Comparison of ENCODE assay signal across 20 cellular contexts in the genomic region with DNA sequence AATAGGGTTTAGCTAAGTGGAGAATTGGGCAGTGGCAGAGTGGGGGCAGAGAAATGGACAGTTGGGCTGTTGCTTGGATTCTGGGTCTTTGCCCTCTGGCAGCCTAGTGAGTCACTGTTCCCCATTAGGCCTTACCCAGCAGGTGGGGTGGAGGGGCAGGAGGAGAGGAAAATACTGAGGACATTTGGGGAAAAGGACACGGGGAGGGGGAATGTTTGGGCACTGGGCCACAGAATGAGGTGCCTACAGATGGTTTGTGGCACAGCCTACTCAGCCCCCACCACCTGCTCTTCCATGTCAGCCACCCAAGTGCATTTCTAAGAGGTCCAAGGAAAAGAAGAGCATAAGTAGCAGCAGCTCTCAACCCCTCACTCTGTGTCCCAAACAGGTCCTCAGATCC.
"Had no signal": no experiment of that assay in that cellular context is flagged by ENCODE, and none has a peak within 500 bp of the region (broad histone marks: within the 10 kb centered on the region; RNA-seq: fewer than 3 reads in every experiment).

No MANE protein-coding gene starts in this region.

- H3K4me1 ChIP-seq: heart left ventricle, psoas muscle, right lobe of liver, spleen had no signal

- H3K4me3 ChIP-seq: coronary artery, heart left ventricle, lung, psoas muscle, right lobe of liver, spleen had no signal

- H3K9me3 Mint-ChIP-seq: naive thymus-derived CD4-positive, alpha-beta T cell had no signal

- H3K27me3 Mint-ChIP-seq: naive thymus-derived CD4-positive, alpha-beta T cell had no signal

- H3K27me3 ChIP-seq: neutrophil, right lobe of liver had no signal

- H3K4me3 Mint-ChIP-seq: endodermal cell; naive thymus-derived CD4-positive, alpha-beta T cell had no signal

- H3K36me3 ChIP-seq: heart left ventricle, neutrophil, right lobe of liver, spleen had no signal

- H3K27ac Mint-ChIP-seq: endodermal cell; naive thymus-derived CD4-positive, alpha-beta T cell had no signal

- H3K36me3 Mint-ChIP-seq: naive thymus-derived CD4-positive, alpha-beta T cell had no signal

- H3K4me1 Mint-ChIP-seq: naive thymus-derived CD4-positive, alpha-beta T cell had no signal

- H3K9me3 ChIP-seq: heart left ventricle, neutrophil, psoas muscle, right lobe of liver, spleen had no signal

- DNase-seq: effector CD4-positive, alpha-beta T cell; endodermal cell; erythroblast; foreskin melanocyte; heart left ventricle; hippocampal formation; left colon; left ventricle myocardium superior; mesenchymal stem cell; midbrain; naive thymus-derived CD4-positive, alpha-beta T cell; psoas muscle; retina; right lobe of liver; spleen; stimulated activated naive CD4-positive, alpha-beta T cell treated with Interleukin-2 at 50 U/mL for 16 hours; trophoblast cell had no signal

- H3K27ac ChIP-seq: coronary artery, heart left ventricle, neutrophil, psoas muscle, right lobe of liver, spleen had no signal
